Comparison of ENCODE assay signal across 1 cellular context in genomic region chr7:92735707-92736106, GRCh38.
TF ChIP-seq lines count a peak whose summit lies in the region.

No MANE protein-coding gene starts in this region.

TF ChIP-seq in SK-N-SH, 30 proteins besides CTCF, POLR2A, EP300 and RAD21:
- TF ChIP-seq, protein P1, sequence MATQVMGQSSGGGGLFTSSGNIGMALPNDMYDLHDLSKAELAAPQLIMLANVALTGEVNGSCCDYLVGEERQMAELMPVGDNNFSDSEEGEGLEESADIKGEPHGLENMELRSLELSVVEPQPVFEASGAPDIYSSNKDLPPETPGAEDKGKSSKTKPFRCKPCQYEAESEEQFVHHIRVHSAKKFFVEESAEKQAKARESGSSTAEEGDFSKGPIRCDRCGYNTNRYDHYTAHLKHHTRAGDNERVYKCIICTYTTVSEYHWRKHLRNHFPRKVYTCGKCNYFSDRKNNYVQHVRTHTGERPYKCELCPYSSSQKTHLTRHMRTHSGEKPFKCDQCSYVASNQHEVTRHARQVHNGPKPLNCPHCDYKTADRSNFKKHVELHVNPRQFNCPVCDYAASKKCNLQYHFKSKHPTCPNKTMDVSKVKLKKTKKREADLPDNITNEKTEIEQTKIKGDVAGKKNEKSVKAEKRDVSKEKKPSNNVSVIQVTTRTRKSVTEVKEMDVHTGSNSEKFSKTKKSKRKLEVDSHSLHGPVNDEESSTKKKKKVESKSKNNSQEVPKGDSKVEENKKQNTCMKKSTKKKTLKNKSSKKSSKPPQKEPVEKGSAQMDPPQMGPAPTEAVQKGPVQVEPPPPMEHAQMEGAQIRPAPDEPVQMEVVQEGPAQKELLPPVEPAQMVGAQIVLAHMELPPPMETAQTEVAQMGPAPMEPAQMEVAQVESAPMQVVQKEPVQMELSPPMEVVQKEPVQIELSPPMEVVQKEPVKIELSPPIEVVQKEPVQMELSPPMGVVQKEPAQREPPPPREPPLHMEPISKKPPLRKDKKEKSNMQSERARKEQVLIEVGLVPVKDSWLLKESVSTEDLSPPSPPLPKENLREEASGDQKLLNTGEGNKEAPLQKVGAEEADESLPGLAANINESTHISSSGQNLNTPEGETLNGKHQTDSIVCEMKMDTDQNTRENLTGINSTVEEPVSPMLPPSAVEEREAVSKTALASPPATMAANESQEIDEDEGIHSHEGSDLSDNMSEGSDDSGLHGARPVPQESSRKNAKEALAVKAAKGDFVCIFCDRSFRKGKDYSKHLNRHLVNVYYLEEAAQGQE (IDR thresholded peaks at IDR 0.05; ENCODE audit: low read depth, low read length) = no peak
- peak; percentile 34 for TF ChIP-seq POLR2AphosphoS5 (IDR thresholded peaks at IDR 0.05; ENCODE audit: low read depth, low read length)
- TF ChIP-seq RFX5 (IDR thresholded peaks at IDR 0.05; ENCODE audit: low read length) = no peak
- TF ChIP-seq TCF12 (IDR thresholded peaks at IDR 0.05) = peak; percentile 80
- TF ChIP-seq JUND (IDR thresholded peaks at IDR 0.05) = peak; percentile 69
- TF ChIP-seq RXRA (IDR thresholded peaks at IDR 0.05; ENCODE audit: borderline replicate concordance, low read depth) = peak; percentile 25; the same call in 1 of the 2 replicates
- peak; percentile 91 for TF ChIP-seq NFIC (IDR thresholded peaks at IDR 0.05; ENCODE audit: borderline replicate concordance)
- peak; percentile 77; the same call in 1 of the 2 replicates for TF ChIP-seq FOSL2 (IDR thresholded peaks at IDR 0.05; ENCODE audit: borderline replicate concordance, low read depth)
- peak; percentile 58; the same call in 1 of the 2 replicates for TF ChIP-seq MEF2A (IDR thresholded peaks at IDR 0.05; ENCODE audit: borderline replicate concordance, low read depth)
- peak; percentile 31; the same call in 1 of the 2 replicates for TF ChIP-seq MAX (IDR thresholded peaks at IDR 0.05; ENCODE audit: low read depth)
- TF ChIP-seq TEAD4 (IDR thresholded peaks at IDR 0.05; ENCODE audit: borderline replicate concordance, insufficient read depth) = peak; percentile 67; the same call in 1 of the 2 replicates
- TF ChIP-seq, protein P2, sequence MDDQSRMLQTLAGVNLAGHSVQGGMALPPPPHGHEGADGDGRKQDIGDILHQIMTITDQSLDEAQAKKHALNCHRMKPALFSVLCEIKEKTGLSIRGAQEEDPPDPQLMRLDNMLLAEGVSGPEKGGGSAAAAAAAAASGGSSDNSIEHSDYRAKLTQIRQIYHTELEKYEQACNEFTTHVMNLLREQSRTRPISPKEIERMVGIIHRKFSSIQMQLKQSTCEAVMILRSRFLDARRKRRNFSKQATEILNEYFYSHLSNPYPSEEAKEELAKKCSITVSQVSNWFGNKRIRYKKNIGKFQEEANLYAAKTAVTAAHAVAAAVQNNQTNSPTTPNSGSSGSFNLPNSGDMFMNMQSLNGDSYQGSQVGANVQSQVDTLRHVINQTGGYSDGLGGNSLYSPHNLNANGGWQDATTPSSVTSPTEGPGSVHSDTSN (IDR thresholded peaks at IDR 0.05) = peak; percentile 63
- no peak for TF ChIP-seq CHD2 (IDR thresholded peaks at IDR 0.05; ENCODE audit: low read length, partially characterized antibody)
- TF ChIP-seq TAF1 (IDR thresholded peaks at IDR 0.05; ENCODE audit: borderline replicate concordance, low read depth, low read length) = no peak
TF ChIP-seq in SK-N-SH: peak in this region for 10.
